14 cellular contexts compared by ENCODE assay signal in the genomic region with DNA sequence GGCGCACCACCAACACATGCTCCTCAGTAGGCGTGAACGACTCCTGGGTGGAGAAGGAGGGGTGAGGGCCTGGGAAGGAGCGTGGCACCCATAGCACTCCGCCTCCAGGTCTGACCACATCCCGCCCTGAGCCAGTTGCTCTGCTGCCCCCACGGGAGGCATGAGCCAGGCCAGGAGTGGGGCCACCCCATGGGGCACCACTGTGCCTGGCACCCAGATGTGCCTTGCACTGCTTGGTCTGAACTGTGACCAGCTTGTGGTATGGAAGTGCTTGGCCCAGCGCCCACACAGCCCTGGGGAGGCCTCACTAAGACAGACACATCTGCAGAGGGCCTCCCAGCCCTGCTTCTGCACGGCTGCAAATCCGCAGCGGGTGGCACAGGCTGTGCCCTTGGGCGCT. TPM values are rescaled to one million over a fixed set of nuclear protein-coding genes. Genes with fewer than 3 reads are reported as not detected.
DNase-seq lines count a peak whose midpoint lies in the region; ATAC-seq lines count a peak whose summit lies in the region.
"Not testable (repeated sequence)": the region's sequence is repeated elsewhere in the genome, so short reads cannot be mapped to it uniquely, and the experiment has no call there.
"Had no signal": no experiment of that assay in that cellular context is flagged by ENCODE, and none has a peak within 500 bp of the region (broad histone marks: within the 10 kb centered on the region; RNA-seq: fewer than 3 reads in every experiment).

No MANE protein-coding gene starts in this region.

- peak overlapping the region; percentile 71 for H3K9ac ChIP-seq in BLaER1

- H3K4me2 ChIP-seq in BLaER1: peak overlapping the region; percentile 86

- peak; percentile 40 for DNase-seq in MV-4-11 (lab: John Stamatoyannopoulos, UW)
- DNase-seq in activated CD4-positive, alpha-beta memory T cell treated with anti-CD3 and anti-CD28 coated beads, Interleukin-2, amount 10 ng/mL, durations not matched to agents 7 days and 5 days; left lobe of liver (ENCODE audit: low spot score): not testable (repeated sequence)

- CTCF ChIA-PET in activated CD4-positive, alpha-beta memory T cell treated with anti-CD3 and anti-CD28 coated beads, Interleukin-2, amount 10 ng/mL, durations not matched to agents 7 days and 5 days (lab: Charles Lee): not testable (repeated sequence)

- not testable (repeated sequence) for H3K27me3 ChIP-seq in BLaER1

- not testable (repeated sequence) for H3K9me3 ChIP-seq in BLaER1

- H3K36me3 Mint-ChIP-seq in activated CD4-positive, alpha-beta memory T cell treated with anti-CD3 and anti-CD28 coated beads, Interleukin-2, amount 10 ng/mL, durations not matched to agents 7 days and 5 days (ENCODE audit: low read depth): not testable (repeated sequence)

- H3K9me3 Mint-ChIP-seq in activated CD4-positive, alpha-beta memory T cell treated with anti-CD3 and anti-CD28 coated beads, Interleukin-2, amount 10 ng/mL, durations not matched to agents 7 days and 5 days: not testable (repeated sequence)

- peaks cover 63% of the 10 kb centered on the region for H3K36me3 ChIP-seq in BLaER1

- peak overlapping the region; percentile 48; the same call in 1 of the 2 replicates for H3K4me3 ChIP-seq in BLaER1

- H3K27me3 Mint-ChIP-seq in activated CD4-positive, alpha-beta memory T cell treated with anti-CD3 and anti-CD28 coated beads, Interleukin-2, amount 10 ng/mL, durations not matched to agents 7 days and 5 days: not testable (repeated sequence)

- H3K4me1 Mint-ChIP-seq in activated CD4-positive, alpha-beta memory T cell treated with anti-CD3 and anti-CD28 coated beads, Interleukin-2, amount 10 ng/mL, durations not matched to agents 7 days and 5 days: peaks cover 23% of the 10 kb centered on the region

- ATAC-seq in GM18861 (IDR thresholded peaks at IDR 0.05; ENCODE audit: unreplicated experiment) (peak; percentile 40), GM21381 (IDR thresholded peaks at IDR 0.05; ENCODE audit: unreplicated experiment) (peak; percentile 38), HG02759 (IDR thresholded peaks at IDR 0.05; ENCODE audit: unreplicated experiment) (peak; percentile 43), HG03159 (IDR thresholded peaks at IDR 0.05; ENCODE audit: unreplicated experiment) (peak; percentile 31), left lobe of liver (peak; percentile 4)

- H4K20me1 ChIP-seq in BLaER1: peaks cover 72% of the 10 kb centered on the region

- POLR2A ChIA-PET in activated CD4-positive, alpha-beta memory T cell treated with anti-CD3 and anti-CD28 coated beads, Interleukin-2, amount 10 ng/mL, durations not matched to agents 7 days and 5 days (lab: Charles Lee): not testable (repeated sequence)

- peak overlapping the region; percentile 75 for H3K27ac Mint-ChIP-seq in activated CD4-positive, alpha-beta memory T cell treated with anti-CD3 and anti-CD28 coated beads, Interleukin-2, amount 10 ng/mL, durations not matched to agents 7 days and 5 days

- peaks cover 56% of the 10 kb centered on the region for H3K4me1 ChIP-seq in BLaER1

- H3K27ac ChIP-seq in BLaER1: peak overlapping the region; percentile 92

- H3K4me3 Mint-ChIP-seq in activated CD4-positive, alpha-beta memory T cell treated with anti-CD3 and anti-CD28 coated beads, Interleukin-2, amount 10 ng/mL, durations not matched to agents 7 days and 5 days: not testable (repeated sequence)

RNA-seq across cellular contexts. Expression of gene CCDC74B, which starts 12.4 kb away (rescaled TPM):
- 1 to 10 TPM in 1 of 2 experiments, under 1 TPM in 1; 0.88 to 1.6 TPM for total RNA-seq in activated CD4-positive, alpha-beta memory T cell treated with anti-CD3 and anti-CD28 coated beads, Interleukin-2, amount 10 ng/mL, durations not matched to agents 7 days and 5 days
- total RNA-seq in left lobe of liver: not detected
- total RNA-seq: skeletal muscle tissue had no signal

RNA-seq across cellular contexts. Expression of gene SMPD4, which starts 24.0 kb away (rescaled TPM):
- 10 to 100 TPM; 56.5 to 58.2 TPM for total RNA-seq in activated CD4-positive, alpha-beta memory T cell treated with anti-CD3 and anti-CD28 coated beads, Interleukin-2, amount 10 ng/mL, durations not matched to agents 7 days and 5 days
- total RNA-seq in left lobe of liver: 27.8 TPM

RNA-seq across cellular contexts. Expression of gene MZT2B, which starts 24.7 kb away (rescaled TPM):
- total RNA-seq in activated CD4-positive, alpha-beta memory T cell treated with anti-CD3 and anti-CD28 coated beads, Interleukin-2, amount 10 ng/mL, durations not matched to agents 7 days and 5 days: 100 to 1,000 TPM; 414 to 422 TPM
- total RNA-seq in left lobe of liver: 138 TPM

RNA-seq across cellular contexts. Expression of gene POTEF, which starts 28.3 kb away (rescaled TPM):
- not detected for total RNA-seq in activated CD4-positive, alpha-beta memory T cell treated with anti-CD3 and anti-CD28 coated beads, Interleukin-2, amount 10 ng/mL, durations not matched to agents 7 days and 5 days
- not detected for total RNA-seq in left lobe of liver
- total RNA-seq: CD8-positive, alpha-beta T cell; left colon; Right ventricle myocardium inferior; skeletal muscle tissue; T-helper 2 cell treated with Interferon-gamma antibody and Interleukin-4, amounts not matched to agents 100 ng/mL and 5 ng/mL, for 36 hours; urinary bladder had no signal

RNA-seq across cellular contexts. Expression of gene TUBA3E, which starts 40.9 kb away (rescaled TPM):
- not detected for total RNA-seq in activated CD4-positive, alpha-beta memory T cell treated with anti-CD3 and anti-CD28 coated beads, Interleukin-2, amount 10 ng/mL, durations not matched to agents 7 days and 5 days
- total RNA-seq in left lobe of liver: not detected
- total RNA-seq: CD8-positive, alpha-beta T cell; left colon; skeletal muscle tissue; T-helper 2 cell treated with Interferon-gamma antibody and Interleukin-4, amounts not matched to agents 100 ng/mL and 5 ng/mL, for 36 hours; urinary bladder had no signal
